ENCODE assay signal across 8 cellular contexts in genomic region chr3:149970716-149971402, GRCh38. TPM values are rescaled to one million over a fixed set of nuclear protein-coding genes. Genes with fewer than 3 reads are reported as not detected.
DNase-seq lines count a peak whose midpoint lies in the region; ATAC-seq and TF ChIP-seq lines count a peak whose summit lies in the region.

Gene PFN2 (minus strand): TSS chr3:149970895. CDS start chr3:149970856, 39 bp downstream.

- H3K4me3 Mint-ChIP-seq in CD4-positive, alpha-beta T cell = peak within 1 kb of the TSS; percentile 97
- H3K4me3 Mint-ChIP-seq in activated naive CD4-positive, alpha-beta T cell treated with anti-CD3 and anti-CD28 coated beads for 36 hours = peak within 1 kb of the TSS; percentile 87

- H3K4me3 ChIP-seq in neuron (ENCODE audit: low read length) = peak within 1 kb of the TSS; percentile 85
- peak within 1 kb of the TSS; percentile 73 to 93 (median 77) for H3K4me3 ChIP-seq in subcutaneous abdominal adipose tissue (ENCODE audit: low read depth in 1 of 5, low read length in 5 of 5)

- peaks cover 42% of the 10 kb centered on the region for H3K27me3 Mint-ChIP-seq in CD4-positive, alpha-beta T cell
- peaks cover 20% of the 10 kb centered on the region for H3K27me3 Mint-ChIP-seq in activated naive CD4-positive, alpha-beta T cell treated with anti-CD3 and anti-CD28 coated beads for 36 hours (ENCODE audit: low read depth)

- CTCF ChIA-PET in CD4-positive, alpha-beta T cell (lab: Charles Lee) = no interaction called here
- CTCF ChIA-PET in activated naive CD4-positive, alpha-beta T cell treated with anti-CD3 and anti-CD28 coated beads for 36 hours (lab: Charles Lee) = interaction anchor here (8.5 kb wide), 1 partner anchor 212 kb away, joined by 63 read pairs; no protein-coding TSS in a partner anchor

- TF ChIP-seq CTCF in CD4-positive, alpha-beta T cell (IDR thresholded peaks at IDR 0.05) = no peak
- no peak for TF ChIP-seq CTCF in GM20000 (IDR thresholded peaks at IDR 0.05; ENCODE audit: extremely low read depth, missing control alignments)

- intact Hi-C loops in CD4-positive, alpha-beta T cell (cut with DNase I, micrococcal nuclease) = loop anchor here (5.0 to 10.0 kb wide), 5 partner anchors 159 to 794 kb away; partner anchors contain the start of genes EIF2A (in 1 of the 2), RNF13 (in 1 of the 2), SERP1 (in 1 of the 2) and SIAH2 (in 1 of the 2)
- intact Hi-C loops in activated naive CD4-positive, alpha-beta T cell treated with anti-CD3 and anti-CD28 coated beads for 36 hours (cut with micrococcal nuclease) = loop anchor here (1.0 to 10.0 kb wide), 5 partner anchors 89 to 466 kb away; partner anchors contain the start of genes COMMD2, RNF13 and TSC22D2

- H3K9me3 Mint-ChIP-seq in CD4-positive, alpha-beta T cell = no peaks in the 10 kb centered on the region
- H3K9me3 Mint-ChIP-seq in activated naive CD4-positive, alpha-beta T cell treated with anti-CD3 and anti-CD28 coated beads for 36 hours = no peaks in the 10 kb centered on the region

- H3K9me3 ChIP-seq in CD4-positive, alpha-beta T cell (ENCODE audit: control insufficient read depth, low read length) = no peaks in the 10 kb centered on the region
- H3K9me3 ChIP-seq in neuron (ENCODE audit: low read length) (no peaks in the 10 kb centered on the region), subcutaneous abdominal adipose tissue (ENCODE audit: control insufficient read depth in 5 of 5, low read length in 5 of 5) (no peaks in the 10 kb centered on the region)

- ATAC-seq in CD4-positive, alpha-beta T cell (ENCODE audit: poor library complexity) = peak; percentile 70

- peak within 1 kb of the TSS; percentile 83 for H3K27ac Mint-ChIP-seq in CD4-positive, alpha-beta T cell
- peak within 1 kb of the TSS; percentile 30 for H3K27ac Mint-ChIP-seq in activated naive CD4-positive, alpha-beta T cell treated with anti-CD3 and anti-CD28 coated beads for 36 hours

- H3K4me1 ChIP-seq in neuron (ENCODE audit: insufficient read depth, low read length) (peaks cover 27% of the 10 kb centered on the region), subcutaneous abdominal adipose tissue (ENCODE audit: control insufficient read depth in 5 of 5, insufficient read depth in 5 of 5, low read length in 5 of 5) (peaks cover 0 to 23% (median 20%) of the 10 kb centered on the region in 5 donors)

- H3K27ac ChIP-seq in CD4-positive, alpha-beta T cell (ENCODE audit: low read depth, low read length) = no peak within 1 kb of the TSS
- H3K27ac ChIP-seq in subcutaneous abdominal adipose tissue (ENCODE audit: low read depth, low read length) = peak within 1 kb of the TSS; percentile 48

- H3K36me3 Mint-ChIP-seq in CD4-positive, alpha-beta T cell (ENCODE audit: low read depth) = peaks cover 11% of the 10 kb centered on the region
- H3K36me3 Mint-ChIP-seq in activated naive CD4-positive, alpha-beta T cell treated with anti-CD3 and anti-CD28 coated beads for 36 hours (ENCODE audit: low read depth) = no peaks in the 10 kb centered on the region

- H3K27me3 ChIP-seq in CD4-positive, alpha-beta T cell (ENCODE audit: control insufficient read depth, insufficient read depth, low read length) = peaks cover 20% of the 10 kb centered on the region
- no peaks in the 10 kb centered on the region for H3K27me3 ChIP-seq in neuron (ENCODE audit: insufficient read depth, low read length)
- H3K27me3 ChIP-seq in subcutaneous abdominal adipose tissue (ENCODE audit: control insufficient read depth in 5 of 5, insufficient read depth in 4 of 5, low read length in 5 of 5) = no peaks in the 10 kb centered on the region

- peak within 1 kb of the TSS; percentile 0 to 74 (median 55) for H3K9ac ChIP-seq in subcutaneous abdominal adipose tissue (ENCODE audit: low read length in 5 of 5)

- POLR2A ChIA-PET in CD4-positive, alpha-beta T cell (lab: Charles Lee) = interaction anchor here (0.7 to 2.7 kb wide), 8 partner anchors 13 to 979 kb away, joined by 3 to 13 read pairs (median 4); partner anchors contain the start of genes EIF2A, GYG1, SELENOT and SERP1

- H2AFZ ChIP-seq in neuron (ENCODE audit: low read depth, low read length) = peak within 1 kb of the TSS; percentile 11

- H3K36me3 ChIP-seq in neuron (ENCODE audit: insufficient read depth, low read length) (peaks cover 18% of the 10 kb centered on the region), subcutaneous abdominal adipose tissue (ENCODE audit: control insufficient read depth in 5 of 5, insufficient read depth in 5 of 5, low read length in 5 of 5) (peaks cover 0 to 7% (median 2%) of the 10 kb centered on the region in 5 donors)

- peaks cover 27% of the 10 kb centered on the region for H3K4me1 Mint-ChIP-seq in CD4-positive, alpha-beta T cell (ENCODE audit: low read depth)
- peaks cover 11% of the 10 kb centered on the region for H3K4me1 Mint-ChIP-seq in activated naive CD4-positive, alpha-beta T cell treated with anti-CD3 and anti-CD28 coated beads for 36 hours (ENCODE audit: low read depth)

- peak; percentile 37 to 66 (median 52) for DNase-seq in CD4-positive, alpha-beta T cell
- DNase-seq in GM20000 (ENCODE audit: low spot score) (peak; percentile 78), HT-29 (ENCODE audit: low spot score) (peak; percentile 80), RPMI8226 (peak; percentile 71), foreskin melanocyte (peak; percentile 62)
- DNase-seq in activated naive CD4-positive, alpha-beta T cell treated with anti-CD3 and anti-CD28 coated beads for 36 hours = peak; percentile 52

RNA-seq across cellular contexts. Expression of gene PFN2, which starts in this region (rescaled TPM):
- 10 to 100 TPM; 15.5 to 15.8 TPM for total RNA-seq in CD4-positive, alpha-beta T cell
- total RNA-seq in HT-29 (2014; rRNA removed; shearing (Covaris generic)) = 96.1 and 103 TPM in 2 replicates
- 1 to 10 TPM; 4.0 to 4.5 TPM for total RNA-seq in activated naive CD4-positive, alpha-beta T cell treated with anti-CD3 and anti-CD28 coated beads for 36 hours
